Comparison of ENCODE assay signal across 14 cellular contexts in the genomic region with DNA sequence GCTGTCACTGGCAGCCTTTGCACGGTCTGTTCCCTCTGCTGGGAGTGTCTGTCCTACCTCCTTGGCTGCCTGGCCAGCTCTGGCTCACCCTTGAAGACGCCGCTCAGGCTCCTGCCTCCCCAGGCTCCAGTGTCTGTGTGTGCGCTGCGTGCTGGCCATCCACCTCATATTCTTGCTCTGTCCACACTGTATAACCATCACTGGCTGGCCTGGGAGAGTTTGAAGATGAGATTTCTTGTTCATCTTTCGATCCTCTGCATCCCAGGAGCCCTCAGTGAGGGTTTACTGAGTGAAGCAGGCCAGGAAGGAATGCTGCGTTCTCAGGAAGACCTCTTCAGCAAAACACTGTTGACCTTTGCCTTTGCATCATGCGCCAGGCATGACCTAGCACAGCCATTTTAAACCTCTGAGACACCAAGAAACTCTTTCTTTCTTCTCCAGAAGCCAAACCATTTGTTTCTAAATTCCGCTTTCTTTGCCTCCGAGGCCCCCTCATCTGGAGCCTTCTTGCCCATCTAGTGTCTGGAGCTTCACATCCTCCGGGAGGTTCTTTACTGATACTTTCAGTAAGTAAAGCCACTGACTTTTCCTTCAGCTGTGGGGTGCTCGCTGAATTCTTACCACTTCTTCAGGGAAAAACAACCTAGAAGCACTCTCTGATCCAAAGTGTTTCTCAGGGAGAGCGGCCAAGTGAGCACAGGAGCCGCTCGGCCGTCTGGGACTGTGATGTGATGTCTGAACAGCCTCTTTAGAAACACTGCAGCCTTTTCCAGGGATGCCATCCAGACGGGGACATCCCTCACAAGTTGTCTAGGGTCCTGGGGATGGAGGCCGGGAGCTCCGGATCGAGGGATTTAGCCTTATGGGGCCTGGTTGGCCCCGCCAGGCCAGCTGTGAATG.
A peak's percentile ranks its signal among the peaks of the same experiment; 100 is the strongest.
DNase-seq lines count a peak whose midpoint lies in the region; ATAC-seq and TF ChIP-seq lines count a peak whose summit lies in the region.
"Had no signal": no experiment of that assay in that cellular context is flagged by ENCODE, and none has a peak within 500 bp of the region (broad histone marks: within the 10 kb centered on the region; RNA-seq: fewer than 3 reads in every experiment).

No MANE protein-coding gene starts in this region.

- intact Hi-C loops in Right ventricle myocardium inferior (cut with DNase I) = no loop called here
- intact Hi-C loops in cardiac septum (cut with DNase I) = loop anchor here (2.0 to 5.0 kb wide), 2 partner anchors 33 to 155 kb away; no protein-coding TSS in a partner anchor
- intact Hi-C loops in lower leg skin (cut with DNase I; ENCODE audit: low total_unique reads) = no loop called here
- intact Hi-C loops in vagina (cut with DNase I) = no loop called here

- TF ChIP-seq POLR2A in lower leg skin (IDR thresholded peaks at IDR 0.05) = no peak
- no peak for TF ChIP-seq POLR2A in vagina (IDR thresholded peaks at IDR 0.05)

- TF ChIP-seq RAD21 in SK-N-SH (IDR thresholded peaks at IDR 0.05; ENCODE audit: low read length) = no peak

- no peak for TF ChIP-seq EP300 in SK-N-SH (IDR thresholded peaks at IDR 0.05; ENCODE audit: borderline replicate concordance in 1 of 2, low read depth in 1 of 2, low read length in 1 of 2)

- no peaks in the 10 kb centered on the region for H4K20me1 ChIP-seq in SK-N-SH (ENCODE audit: insufficient read depth)

- TF ChIP-seq CTCF in lower leg skin (IDR thresholded peaks at IDR 0.05) (no peak), vagina (IDR thresholded peaks at IDR 0.05) (no peak), SK-N-SH (IDR thresholded peaks at IDR 0.05) (no peak)

- peaks cover 38% of the 10 kb centered on the region for H3K4me1 ChIP-seq in rectal smooth muscle tissue (ENCODE audit: control insufficient read depth, insufficient read depth, low read length)
- H3K4me1 ChIP-seq in vagina = peaks cover 73% of the 10 kb centered on the region
- H3K4me1 ChIP-seq in SK-N-SH (ENCODE audit: control insufficient read depth in 1 of 2, insufficient read depth in 2 of 2, low read depth in 1 of 2, low read length in 1 of 2) = peaks cover 0 to 11% of the 10 kb centered on the region in 2 experiments; a peak in 2 of 4 replicates

- no peaks in the 10 kb centered on the region for H3K79me2 ChIP-seq in SK-N-SH (ENCODE audit: insufficient read depth)

- H3K9ac ChIP-seq in rectal smooth muscle tissue (ENCODE audit: low read length) (no peak overlapping the region), SK-N-SH (no peak overlapping the region)

- H3K27me3 ChIP-seq in rectal smooth muscle tissue (ENCODE audit: control insufficient read depth, insufficient read depth, low read length) (no peaks in the 10 kb centered on the region), vagina (no peaks in the 10 kb centered on the region), SK-N-SH (ENCODE audit: insufficient read depth) (no peaks in the 10 kb centered on the region)

- POLR2A ChIA-PET in SK-N-SH (lab: Yijun Ruan, JAX) = interaction anchor here (0.6 kb wide), 1 partner anchor 34 kb away, joined by 4 read pairs; no protein-coding TSS in a partner anchor

- H3K27ac ChIP-seq in rectal smooth muscle tissue (ENCODE audit: low read depth, low read length) (peak overlapping the region; percentile 46), vagina (peak overlapping the region; percentile 82), SK-N-SH (ENCODE audit: low read depth in 2 of 2, low read length in 1 of 2) (no peak overlapping the region)
- H3K27ac ChIP-seq: SK-N-MC had no signal

- H3K36me3 ChIP-seq in rectal smooth muscle tissue (ENCODE audit: control insufficient read depth, insufficient read depth, low read length) (no peaks in the 10 kb centered on the region), vagina (no peaks in the 10 kb centered on the region), SK-N-SH (replicated peaks in 1 of 2; ENCODE audit: control insufficient read depth in 1 of 2, insufficient read depth in 2 of 2, low read length in 1 of 2) (no peaks in the 10 kb centered on the region)

- H3K9me3 ChIP-seq in vagina = no peaks in the 10 kb centered on the region
- H3K9me3 ChIP-seq in SK-N-SH = no peaks in the 10 kb centered on the region

- no peaks in the 10 kb centered on the region for H3F3A ChIP-seq in SK-N-SH (replicated peaks; ENCODE audit: insufficient read depth)

- DNase-seq in Right ventricle myocardium inferior (ENCODE audit: missing footprints) (no peak), cardiac septum (ENCODE audit: low spot score) (no peak), lower leg skin (ENCODE audit: low spot score in 2 of 2) (peak; percentile 19 to 84), vagina (ENCODE audit: extremely low spot score in 2 of 2) (peak; percentile 85 to 86), SK-N-SH (no peak), EL (no peak)
- DNase-seq: activated CD8-positive, alpha-beta T cell treated with anti-CD3 and anti-CD28 coated beads, Interleukin-2, amount 10 ng/mL, durations not matched to agents 7 days and 5 days; central memory CD4-positive, alpha-beta T cell; erythroblast; NCI-H187 treated with DMSO at 0.1 percent for 48 hours; stimulated activated naive CD8-positive, alpha-beta T cell treated with anti-CD3 and anti-CD28 coated beads, Interleukin-15, Interleukin-2, amounts not matched to agents 100 U/mL and 50 U/mL, for 24 hours had no signal

- 85 to 87% methylated on average over 21 of the region's 21 CpGs for WGBS in lower leg skin, 2 donors
- 90% methylated on average over 18 of the region's 21 CpGs for WGBS in SK-N-SH (ENCODE audit: low lambda C conversion rate)

- H3K4me2 ChIP-seq in SK-N-SH = no peak overlapping the region

- ATAC-seq in Right ventricle myocardium inferior (peak; percentile 17), GM19023 (IDR thresholded peaks at IDR 0.05; ENCODE audit: unreplicated experiment) (no peak)
- ATAC-seq: activated CD8-positive, alpha-beta T cell treated with anti-CD3 and anti-CD28 coated beads, Interleukin-2, amount 10 ng/mL, durations not matched to agents 7 days and 5 days; stimulated activated naive CD8-positive, alpha-beta T cell treated with anti-CD3 and anti-CD28 coated beads, Interleukin-15, Interleukin-2, amounts not matched to agents 100 U/mL and 50 U/mL, for 24 hours had no signal

- H3K4me3 ChIP-seq in lower leg skin (ENCODE audit: low read depth, poor library complexity, severe bottlenecking) = no peak overlapping the region
- no peak overlapping the region for H3K4me3 ChIP-seq in rectal smooth muscle tissue (ENCODE audit: low read length)
- H3K4me3 ChIP-seq in vagina = no peak overlapping the region
- H3K4me3 ChIP-seq in SK-N-SH (ENCODE audit: low read depth in 2 of 2, low read length in 1 of 2) = no peak overlapping the region
- H3K4me3 ChIP-seq: SK-N-MC had no signal

- no peak overlapping the region for H2AFZ ChIP-seq in SK-N-SH (ENCODE audit: low read depth)

- no peaks in the 10 kb centered on the region for H3K9me2 ChIP-seq in SK-N-SH

- CTCF ChIA-PET in SK-N-SH (lab: Yijun Ruan, JAX) = no interaction called here

TF ChIP-seq in SK-N-SH, 30 proteins besides CTCF, POLR2A, EP300 and RAD21:
- TF ChIP-seq ELF1 (IDR thresholded peaks at IDR 0.05) (no peak), TAF1 (IDR thresholded peaks at IDR 0.05; ENCODE audit: borderline replicate concordance, low read depth, low read length) (no peak), MXI1 (IDR thresholded peaks at IDR 0.05; ENCODE audit: low read depth, low read length) (no peak), RCOR1 (IDR thresholded peaks at IDR 0.05; ENCODE audit: low read length) (no peak), SMC3 (IDR thresholded peaks at IDR 0.05; ENCODE audit: low read depth, low read length) (no peak), POLR2AphosphoS5 (IDR thresholded peaks at IDR 0.05; ENCODE audit: low read depth, low read length) (no peak), GATA2 (CRISPR knock-in tag; IDR thresholded peaks at IDR 0.05) (no peak), RFX5 (IDR thresholded peaks at IDR 0.05; ENCODE audit: low read length) (no peak), EZH2phosphoT487 (IDR thresholded peaks at IDR 0.05; ENCODE audit: borderline replicate concordance, low read depth) (no peak), NRF1 (IDR thresholded peaks at IDR 0.05; ENCODE audit: low read depth, low read length) (no peak), RXRA (IDR thresholded peaks at IDR 0.05; ENCODE audit: borderline replicate concordance, low read depth) (no peak), MEF2A (IDR thresholded peaks at IDR 0.05; ENCODE audit: borderline replicate concordance, low read depth) (no peak)
- TF ChIP-seq, protein P1, sequence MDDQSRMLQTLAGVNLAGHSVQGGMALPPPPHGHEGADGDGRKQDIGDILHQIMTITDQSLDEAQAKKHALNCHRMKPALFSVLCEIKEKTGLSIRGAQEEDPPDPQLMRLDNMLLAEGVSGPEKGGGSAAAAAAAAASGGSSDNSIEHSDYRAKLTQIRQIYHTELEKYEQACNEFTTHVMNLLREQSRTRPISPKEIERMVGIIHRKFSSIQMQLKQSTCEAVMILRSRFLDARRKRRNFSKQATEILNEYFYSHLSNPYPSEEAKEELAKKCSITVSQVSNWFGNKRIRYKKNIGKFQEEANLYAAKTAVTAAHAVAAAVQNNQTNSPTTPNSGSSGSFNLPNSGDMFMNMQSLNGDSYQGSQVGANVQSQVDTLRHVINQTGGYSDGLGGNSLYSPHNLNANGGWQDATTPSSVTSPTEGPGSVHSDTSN (IDR thresholded peaks at IDR 0.05) = no peak

Comparison
In these comparisons a context has a peak if more than half of its experiments do, and no peak if none do; other contexts are left out.
1. DNase-seq: peak in lower leg skin (2 of 2) and vagina (2 of 2); none in Right ventricle myocardium inferior (single experiment), cardiac septum (single experiment), SK-N-SH (single experiment) and EL (single experiment).
2. H3K27ac ChIP-seq: peak in rectal smooth muscle tissue (single experiment) and vagina (single experiment); none in SK-N-SH (0 of 2).